1 cellular context compared by ENCODE assay signal in the genomic region with DNA sequence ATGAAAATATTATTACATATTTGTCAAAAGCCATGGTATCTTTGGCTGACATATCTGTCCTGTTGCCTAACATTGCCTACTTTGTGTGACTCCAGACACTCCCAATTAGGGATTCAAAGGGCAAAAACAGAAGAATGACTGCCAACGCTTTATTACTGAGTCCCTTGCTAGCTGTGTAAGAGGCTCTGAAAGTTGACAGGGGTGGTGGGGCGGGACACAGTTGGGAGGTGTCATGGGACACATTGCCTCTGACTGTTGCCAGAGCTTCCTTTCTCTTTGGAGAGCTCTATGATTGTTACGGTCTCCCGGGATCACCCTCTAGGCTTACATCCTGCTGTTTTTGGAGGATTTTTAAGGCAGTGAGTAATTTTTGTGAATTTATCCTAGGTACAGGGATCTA.
TF ChIP-seq lines count a peak whose summit lies in the region.

No MANE protein-coding gene starts in this region.

TF ChIP-seq in WTC11, 78 proteins besides CTCF, POLR2A, EP300 and RAD21 (continued from another document):
- no peak for TF ChIP-seq ARID4B (CRISPR knock-in tag; IDR thresholded peaks at IDR 0.05; ENCODE audit: borderline replicate concordance)
- no peak for TF ChIP-seq SP1 (CRISPR knock-in tag; conservative IDR thresholded peaks at IDR 0.05)
- TF ChIP-seq, protein P1, sequence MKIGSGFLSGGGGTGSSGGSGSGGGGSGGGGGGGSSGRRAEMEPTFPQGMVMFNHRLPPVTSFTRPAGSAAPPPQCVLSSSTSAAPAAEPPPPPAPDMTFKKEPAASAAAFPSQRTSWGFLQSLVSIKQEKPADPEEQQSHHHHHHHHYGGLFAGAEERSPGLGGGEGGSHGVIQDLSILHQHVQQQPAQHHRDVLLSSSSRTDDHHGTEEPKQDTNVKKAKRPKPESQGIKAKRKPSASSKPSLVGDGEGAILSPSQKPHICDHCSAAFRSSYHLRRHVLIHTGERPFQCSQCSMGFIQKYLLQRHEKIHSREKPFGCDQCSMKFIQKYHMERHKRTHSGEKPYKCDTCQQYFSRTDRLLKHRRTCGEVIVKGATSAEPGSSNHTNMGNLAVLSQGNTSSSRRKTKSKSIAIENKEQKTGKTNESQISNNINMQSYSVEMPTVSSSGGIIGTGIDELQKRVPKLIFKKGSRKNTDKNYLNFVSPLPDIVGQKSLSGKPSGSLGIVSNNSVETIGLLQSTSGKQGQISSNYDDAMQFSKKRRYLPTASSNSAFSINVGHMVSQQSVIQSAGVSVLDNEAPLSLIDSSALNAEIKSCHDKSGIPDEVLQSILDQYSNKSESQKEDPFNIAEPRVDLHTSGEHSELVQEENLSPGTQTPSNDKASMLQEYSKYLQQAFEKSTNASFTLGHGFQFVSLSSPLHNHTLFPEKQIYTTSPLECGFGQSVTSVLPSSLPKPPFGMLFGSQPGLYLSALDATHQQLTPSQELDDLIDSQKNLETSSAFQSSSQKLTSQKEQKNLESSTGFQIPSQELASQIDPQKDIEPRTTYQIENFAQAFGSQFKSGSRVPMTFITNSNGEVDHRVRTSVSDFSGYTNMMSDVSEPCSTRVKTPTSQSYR (CRISPR knock-in tag; IDR thresholded peaks at IDR 0.05): no peak
- TF ChIP-seq, protein P2, sequence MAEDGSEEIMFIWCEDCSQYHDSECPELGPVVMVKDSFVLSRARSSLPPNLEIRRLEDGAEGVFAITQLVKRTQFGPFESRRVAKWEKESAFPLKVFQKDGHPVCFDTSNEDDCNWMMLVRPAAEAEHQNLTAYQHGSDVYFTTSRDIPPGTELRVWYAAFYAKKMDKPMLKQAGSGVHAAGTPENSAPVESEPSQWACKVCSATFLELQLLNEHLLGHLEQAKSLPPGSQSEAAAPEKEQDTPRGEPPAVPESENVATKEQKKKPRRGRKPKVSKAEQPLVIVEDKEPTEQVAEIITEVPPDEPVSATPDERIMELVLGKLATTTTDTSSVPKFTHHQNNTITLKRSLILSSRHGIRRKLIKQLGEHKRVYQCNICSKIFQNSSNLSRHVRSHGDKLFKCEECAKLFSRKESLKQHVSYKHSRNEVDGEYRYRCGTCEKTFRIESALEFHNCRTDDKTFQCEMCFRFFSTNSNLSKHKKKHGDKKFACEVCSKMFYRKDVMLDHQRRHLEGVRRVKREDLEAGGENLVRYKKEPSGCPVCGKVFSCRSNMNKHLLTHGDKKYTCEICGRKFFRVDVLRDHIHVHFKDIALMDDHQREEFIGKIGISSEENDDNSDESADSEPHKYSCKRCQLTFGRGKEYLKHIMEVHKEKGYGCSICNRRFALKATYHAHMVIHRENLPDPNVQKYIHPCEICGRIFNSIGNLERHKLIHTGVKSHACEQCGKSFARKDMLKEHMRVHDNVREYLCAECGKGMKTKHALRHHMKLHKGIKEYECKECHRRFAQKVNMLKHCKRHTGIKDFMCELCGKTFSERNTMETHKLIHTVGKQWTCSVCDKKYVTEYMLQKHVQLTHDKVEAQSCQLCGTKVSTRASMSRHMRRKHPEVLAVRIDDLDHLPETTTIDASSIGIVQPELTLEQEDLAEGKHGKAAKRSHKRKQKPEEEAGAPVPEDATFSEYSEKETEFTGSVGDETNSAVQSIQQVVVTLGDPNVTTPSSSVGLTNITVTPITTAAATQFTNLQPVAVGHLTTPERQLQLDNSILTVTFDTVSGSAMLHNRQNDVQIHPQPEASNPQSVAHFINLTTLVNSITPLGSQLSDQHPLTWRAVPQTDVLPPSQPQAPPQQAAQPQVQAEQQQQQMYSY (CRISPR knock-in tag; IDR thresholded peaks at IDR 0.05): no peak
- TF ChIP-seq, protein P3, sequence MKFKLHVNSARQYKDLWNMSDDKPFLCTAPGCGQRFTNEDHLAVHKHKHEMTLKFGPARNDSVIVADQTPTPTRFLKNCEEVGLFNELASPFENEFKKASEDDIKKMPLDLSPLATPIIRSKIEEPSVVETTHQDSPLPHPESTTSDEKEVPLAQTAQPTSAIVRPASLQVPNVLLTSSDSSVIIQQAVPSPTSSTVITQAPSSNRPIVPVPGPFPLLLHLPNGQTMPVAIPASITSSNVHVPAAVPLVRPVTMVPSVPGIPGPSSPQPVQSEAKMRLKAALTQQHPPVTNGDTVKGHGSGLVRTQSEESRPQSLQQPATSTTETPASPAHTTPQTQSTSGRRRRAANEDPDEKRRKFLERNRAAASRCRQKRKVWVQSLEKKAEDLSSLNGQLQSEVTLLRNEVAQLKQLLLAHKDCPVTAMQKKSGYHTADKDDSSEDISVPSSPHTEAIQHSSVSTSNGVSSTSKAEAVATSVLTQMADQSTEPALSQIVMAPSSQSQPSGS (CRISPR knock-in tag; IDR thresholded peaks at IDR 0.05; ENCODE audit: borderline replicate concordance, low read depth): no peak
- no peak for TF ChIP-seq KAT7 (CRISPR knock-in tag; IDR thresholded peaks at IDR 0.05; ENCODE audit: borderline replicate concordance)
